Comparison of ENCODE assay signal across 9 cellular contexts in genomic region chr17:4940625-4941021, GRCh38. TPM values are rescaled to one million over a fixed set of nuclear protein-coding genes. Genes with fewer than 3 reads are reported as not detected.
DNase-seq lines count a peak whose midpoint lies in the region; ATAC-seq and TF ChIP-seq lines count a peak whose summit lies in the region.
"Had no signal": no experiment of that assay in that cellular context is flagged by ENCODE, and none has a peak within 500 bp of the region (broad histone marks: within the 10 kb centered on the region; RNA-seq: fewer than 3 reads in every experiment).

No MANE protein-coding gene starts in this region.

- intact Hi-C loops in colonic mucosa (cut with DNase I), result no loop called here

- TF ChIP-seq CTCF in GM12875 (IDR thresholded peaks at IDR 0.05; ENCODE audit: borderline replicate concordance, insufficient read depth, low read depth, low read length) (no peak), colonic mucosa (IDR thresholded peaks at IDR 0.05) (no peak)

- H3K4me1 ChIP-seq in colonic mucosa (peaks cover 15% of the 10 kb centered on the region), muscle layer of duodenum (ENCODE audit: control insufficient read depth in 1 of 2, insufficient read depth in 2 of 2, low read length in 2 of 2) (peaks cover 31 to 71% of the 10 kb centered on the region in 2 donors)

- H3K4me3 ChIP-seq in GM12875 (ENCODE audit: low read depth, low read length) (peak overlapping the region; percentile 92), colonic mucosa (peak overlapping the region; percentile 70), muscle layer of duodenum (ENCODE audit: low read depth in 1 of 2, low read length in 2 of 2) (peak overlapping the region; percentile 70 to 97)

- peak; percentile 42 for DNase-seq in colonic mucosa
- no peak for DNase-seq in NCI-H146 treated with DMSO at 0.1 percent for 48 hours (lab: John Stamatoyannopoulos, UW; ENCODE audit: unreplicated experiment)
- DNase-seq in SW 1271 (lab: John Stamatoyannopoulos, UW), result no peak

- peak overlapping the region; percentile 90 for H3K4me3 Mint-ChIP-seq in T-helper 1 cell treated with Interleukin-12 subunit alpha and Interleukin-12 subunit beta and Interleukin-4 antibody, amounts not matched to agents 30 μg/mL and 1 μg/mL, for 36 hours

- H3K27ac ChIP-seq in colonic mucosa (peak overlapping the region; percentile 98), muscle layer of duodenum (ENCODE audit: low read length) (peak overlapping the region; percentile 98)

- ATAC-seq in HG03139 (IDR thresholded peaks at IDR 0.05; ENCODE audit: unreplicated experiment), result no peak
- ATAC-seq in GM21723 (IDR thresholded peaks at IDR 0.05; ENCODE audit: unreplicated experiment), result no peak

- H3K36me3 Mint-ChIP-seq in T-helper 1 cell treated with Interleukin-12 subunit alpha and Interleukin-12 subunit beta and Interleukin-4 antibody, amounts not matched to agents 30 μg/mL and 1 μg/mL, for 36 hours (ENCODE audit: low read depth), result peaks cover 68% of the 10 kb centered on the region

- H3K27me3 Mint-ChIP-seq in T-helper 1 cell treated with Interleukin-12 subunit alpha and Interleukin-12 subunit beta and Interleukin-4 antibody, amounts not matched to agents 30 μg/mL and 1 μg/mL, for 36 hours (ENCODE audit: low read depth), result no peaks in the 10 kb centered on the region

- H3K27me3 ChIP-seq in colonic mucosa, result no peaks in the 10 kb centered on the region
- H3K27me3 ChIP-seq in muscle layer of duodenum (ENCODE audit: low read depth, low read length), result no peaks in the 10 kb centered on the region

- H3K9ac ChIP-seq in colonic mucosa (ENCODE audit: low read depth in 2 of 2, low read length in 2 of 2), result peak overlapping the region; percentile 96 to 99

- H3K36me3 ChIP-seq in colonic mucosa, result peaks cover 17% of the 10 kb centered on the region
- peaks cover 50 to 58% of the 10 kb centered on the region in 2 donors for H3K36me3 ChIP-seq in muscle layer of duodenum (ENCODE audit: control insufficient read depth in 1 of 2, insufficient read depth in 2 of 2, low read length in 2 of 2)

- peaks cover 52% of the 10 kb centered on the region for H3K4me1 Mint-ChIP-seq in T-helper 1 cell treated with Interleukin-12 subunit alpha and Interleukin-12 subunit beta and Interleukin-4 antibody, amounts not matched to agents 30 μg/mL and 1 μg/mL, for 36 hours (ENCODE audit: low read depth)

- no peaks in the 10 kb centered on the region for H3K9me3 ChIP-seq in colonic mucosa
- no peaks in the 10 kb centered on the region for H3K9me3 ChIP-seq in muscle layer of duodenum (ENCODE audit: control insufficient read depth in 1 of 2, low read length in 2 of 2)

- H3K27ac Mint-ChIP-seq in T-helper 1 cell treated with Interleukin-12 subunit alpha and Interleukin-12 subunit beta and Interleukin-4 antibody, amounts not matched to agents 30 μg/mL and 1 μg/mL, for 36 hours, result peak overlapping the region; percentile 93

- no peaks in the 10 kb centered on the region for H3K9me3 Mint-ChIP-seq in T-helper 1 cell treated with Interleukin-12 subunit alpha and Interleukin-12 subunit beta and Interleukin-4 antibody, amounts not matched to agents 30 μg/mL and 1 μg/mL, for 36 hours

RNA-seq across cellular contexts. Expression of gene RNF167, which starts 0.6 kb away (rescaled TPM):
- total RNA-seq in colonic mucosa, result 100 to 1,000 TPM in 1 of 2 donors, 10 to 100 TPM in 1; 92.1 to 120 TPM

RNA-seq across cellular contexts. Expression of gene SLC25A11, which starts 0.8 kb away (rescaled TPM):
- 100 to 1,000 TPM in 1 of 2 donors, 10 to 100 TPM in 1; 73.1 to 116 TPM for total RNA-seq in colonic mucosa

RNA-seq across cellular contexts. Expression of gene PFN1, which starts 7.7 kb away (rescaled TPM):
- total RNA-seq in colonic mucosa, result 1,000 to 10,000 TPM in 1 of 2 donors, 100 to 1,000 TPM in 1; 839 to 1,278 TPM

RNA-seq across cellular contexts. Expression of gene GP1BA, which starts 8.5 kb away (rescaled TPM):
- not detected for total RNA-seq in colonic mucosa
- total RNA-seq: SK-MEL-5 had no signal

RNA-seq across cellular contexts. Expression of gene ENO3, which starts 10.3 kb away (rescaled TPM):
- 10 to 100 TPM in 1 of 2 donors, 1 to 10 TPM in 1; 3.8 to 17.6 TPM for total RNA-seq in colonic mucosa
